ENCODE assay signal across 8 cellular contexts in genomic region chr9:33524431-33524947, GRCh38. TPM values are rescaled to one million over a fixed set of nuclear protein-coding genes. Genes with fewer than 3 reads are reported as not detected.
DNase-seq lines count a peak whose midpoint lies in the region; FAIRE-seq and TF ChIP-seq lines count a peak whose summit lies in the region.

No MANE protein-coding gene starts in this region.

- WGBS in lower leg skin, 2 donors, result 3% methylated on average over 17 to 37 of the region's 38 CpGs

- TF ChIP-seq POLR2A in H54 (IDR thresholded peaks at IDR 0.05; ENCODE audit: low read depth, low read length) (no peak), lower leg skin (IDR thresholded peaks at IDR 0.05) (no peak)

- peak overlapping the region; percentile 96 for H3K4me3 Mint-ChIP-seq in MCF 10A (ENCODE audit: unreplicated experiment)

- FAIRE-seq in H54 (lab: Jason Lieb, UNC), result no peak

- H3K36me3 Mint-ChIP-seq in MCF 10A (ENCODE audit: insufficient read depth, unreplicated experiment), result no peaks in the 10 kb centered on the region

- POLR2A ChIA-PET in MCF 10A (lab: Yijun Ruan, JAX), result interaction anchor here (0.7 to 3.3 kb wide), 11 partner anchors 10 to 238 kb away, joined by 3 to 19 read pairs (median 4); partner anchors contain the start of gene NOL6

- no peak overlapping the region for H3K4me3 ChIP-seq in lower leg skin (ENCODE audit: low read depth, poor library complexity, severe bottlenecking)

- H3K27ac Mint-ChIP-seq in MCF 10A (ENCODE audit: low read depth, unreplicated experiment), result peak overlapping the region; percentile 76

- no peak for TF ChIP-seq CTCF in MCF 10A (IDR thresholded peaks at IDR 0.05; ENCODE audit: unreplicated experiment)
- TF ChIP-seq CTCF in lower leg skin (IDR thresholded peaks at IDR 0.05), result no peak

- intact Hi-C loops in MCF 10A (cut with micrococcal nuclease) (loop anchor here (5.0 kb wide), 1 partner anchor 198 kb away; no protein-coding TSS in a partner anchor), lower leg skin (cut with DNase I; ENCODE audit: low total_unique reads) (no loop called here)

- CTCF ChIA-PET in MCF 10A (lab: Yijun Ruan, JAX), result interaction anchor here (0.6 to 1.4 kb wide), 4 partner anchors 51 to 99 kb away, joined by 3 to 9 read pairs (median 5); partner anchors contain the start of gene NOL6

- no TSS peak for BruUV-seq in MCF 10A (replicated peaks; lab: Mats Ljungman, UMichigan)

- no peaks in the 10 kb centered on the region for H3K27me3 Mint-ChIP-seq in MCF 10A (ENCODE audit: insufficient read depth, unreplicated experiment)

- DNase-seq in Daoy (ENCODE audit: low read depth) (peak; percentile 43), NCI-H146 (lab: John Stamatoyannopoulos, UW) (peak; percentile 66), MCF 10A (ENCODE audit: unreplicated experiment) (peak; percentile 33), lung microvascular endothelial cell (ENCODE audit: low read depth in 2 of 2) (peak; percentile 8 to 25), H54 (ENCODE audit: insufficient read length, low spot score) (no peak), RPMI8226 (no peak), lower leg skin (ENCODE audit: low spot score in 2 of 2) (no peak)
- DNase-seq in activated effector memory CD4-positive, alpha-beta T cell treated with Interleukin-2 at 50 U/mL for 16 hours, result no peak

- H3K4me1 Mint-ChIP-seq in MCF 10A (ENCODE audit: insufficient read depth, unreplicated experiment), result no peaks in the 10 kb centered on the region

- no peaks in the 10 kb centered on the region for H3K9me3 Mint-ChIP-seq in MCF 10A (ENCODE audit: unreplicated experiment)

RNA-seq across cellular contexts. Expression of gene ANKRD18B, which starts 0.4 kb away (rescaled TPM):
- total RNA-seq in Daoy (2014; rRNA removed; shearing (Covaris generic)), result 4.2 and 16.5 TPM in 2 replicates
- total RNA-seq in MCF 10A (2022) (12.5 and 13.0 TPM in 2 replicates), lung microvascular endothelial cell (under 0.01 and 0.22 TPM in 2 replicates), lower leg skin (1 to 10 TPM; 2.5 to 8.9 (median 5.1) TPM)

RNA-seq across cellular contexts. Expression of gene NOL6, which starts 50.8 kb away (rescaled TPM):
- total RNA-seq in Daoy (2014; rRNA removed; shearing (Covaris generic)), result 69.0 and 74.6 TPM in 2 replicates
- total RNA-seq in MCF 10A (2022), result 37.2 and 48.6 TPM in 2 replicates
- 8.7 and 14.7 TPM in 2 replicates for total RNA-seq in lung microvascular endothelial cell
- total RNA-seq in lower leg skin, result 10 to 100 TPM; 26.2 to 40.2 (median 31.5) TPM

Comparison
In these comparisons a context has a peak if more than half of its experiments do, and no peak if none do; other contexts are left out.
1. DNase-seq: peak in Daoy (single experiment), NCI-H146 (single experiment), MCF 10A (single experiment) and lung microvascular endothelial cell (2 of 2); none in activated effector memory CD4-positive, alpha-beta T cell treated with Interleukin-2 at 50 U/mL for 16 hours (single experiment), H54 (single experiment), RPMI8226 (single experiment) and lower leg skin (0 of 2).